19 cellular contexts compared by ENCODE assay signal in genomic region chr4:123312951-123313592, GRCh38.
DNase-seq lines count a peak whose midpoint lies in the region; ATAC-seq and TF ChIP-seq lines count a peak whose summit lies in the region.
"Had no signal": no experiment of that assay in that cellular context is flagged by ENCODE, and none has a peak within 500 bp of the region (broad histone marks: within the 10 kb centered on the region; RNA-seq: fewer than 3 reads in every experiment).

No MANE protein-coding gene starts in this region.

- no TSS peak for BruUV-seq in IMR-90 (replicated peaks; lab: Mats Ljungman, UMichigan)

- no peak overlapping the region for H3K18ac ChIP-seq in IMR-90 (ENCODE audit: low read depth, low read length)

- H3K36me3 Mint-ChIP-seq in brain, result peaks cover 26% of the 10 kb centered on the region
- H3K36me3 Mint-ChIP-seq in stimulated activated effector memory CD8-positive, alpha-beta T cell treated with anti-CD3 and anti-CD28 coated beads, Interleukin-12 subunit alpha, Interleukin-12 subunit beta, amount 100 ng/mL, for 72 hours, result peaks cover 33% of the 10 kb centered on the region

- no peaks in the 10 kb centered on the region for H3K9me3 ChIP-seq in IMR-90 (ENCODE audit: control insufficient read depth, insufficient read depth, low read length)
- H3K9me3 ChIP-seq in lower lobe of right lung, result no peaks in the 10 kb centered on the region
- no peaks in the 10 kb centered on the region for H3K9me3 ChIP-seq in MM.1S (replicated peaks; ENCODE audit: insufficient read depth, low read length)
- H3K9me3 ChIP-seq: BLaER1 treated with 17β-estradiol and CSF1 and Interleukin-3, amounts not matched to agents 10 nM and 100 nM had no signal

- no peaks in the 10 kb centered on the region for H3K9me1 ChIP-seq in IMR-90 (ENCODE audit: insufficient read depth, low read length)

- H3F3A ChIP-seq in MM.1S (ENCODE audit: insufficient read depth, low read length), result no peaks in the 10 kb centered on the region

- H2BK15ac ChIP-seq in IMR-90 (ENCODE audit: low read depth, low read length), result no peak overlapping the region

- no peak overlapping the region for H2BK120ac ChIP-seq in IMR-90 (ENCODE audit: low read depth, low read length)

- H3K79me1 ChIP-seq in IMR-90 (ENCODE audit: low read depth in 1 of 2, low read length in 2 of 2), result no peaks in the 10 kb centered on the region

- H3K9me2 ChIP-seq in MM.1S (replicated peaks; ENCODE audit: insufficient read depth, low read length), result no peaks in the 10 kb centered on the region

- no peaks in the 10 kb centered on the region for H3K79me2 ChIP-seq in MM.1S (ENCODE audit: low read length)

- H3K56ac ChIP-seq in IMR-90 (ENCODE audit: extremely low read depth, insufficient read depth, low read length), result no peak overlapping the region

- no peak overlapping the region for H3K4ac ChIP-seq in IMR-90 (ENCODE audit: low read depth, low read length)

- no peak overlapping the region for H4K8ac ChIP-seq in IMR-90 (ENCODE audit: low read depth in 2 of 2, low read length in 2 of 2)

- H3K4me3 ChIP-seq in IMR-90 (ENCODE audit: insufficient read depth, low read depth, low read length), result no peak overlapping the region
- no peak overlapping the region for H3K4me3 ChIP-seq in lower lobe of right lung
- no peak overlapping the region for H3K4me3 ChIP-seq in H7 (ENCODE audit: insufficient read depth, low read depth, low read length)
- H3K4me3 ChIP-seq in MM.1S (ENCODE audit: low read length), result no peak overlapping the region
- H3K4me3 ChIP-seq: BLaER1 treated with 17β-estradiol and CSF1 and Interleukin-3, amounts not matched to agents 10 nM and 100 nM; SJCRH30 had no signal

- TF ChIP-seq POLR2A in IMR-90 (IDR thresholded peaks at IDR 0.05; ENCODE audit: low read depth, low read length), result no peak

- H3K14ac ChIP-seq in IMR-90 (replicated peaks; ENCODE audit: low read depth, low read length), result no peak overlapping the region

- CTCF ChIA-PET in IMR-90 (lab: Yijun Ruan, JAX), result interaction anchor here (0.8 kb wide), 1 partner anchor 8 kb away, joined by 3 read pairs; no protein-coding TSS in a partner anchor

- peaks cover 0 to 9% (median 2%) of the 10 kb centered on the region in 5 experiments for H3K9me3 Mint-ChIP-seq in brain
- H3K9me3 Mint-ChIP-seq in stimulated activated effector memory CD8-positive, alpha-beta T cell treated with anti-CD3 and anti-CD28 coated beads, Interleukin-12 subunit alpha, Interleukin-12 subunit beta, amount 100 ng/mL, for 72 hours, result no peaks in the 10 kb centered on the region

- 89% methylated on average over 3 of the region's 10 CpGs; no CpG with 5 or more reads in 1 of the 2 experiments for WGBS in IMR-90 (ENCODE audit: extremely low coverage in 2 of 2, insufficient read length in 1 of 2), 2 experiments

- H3K4me3 Mint-ChIP-seq in brain, result peak overlapping the region in 4 of 5 experiments; percentile 1 to 61 (median 51)
- no peak overlapping the region for H3K4me3 Mint-ChIP-seq in stimulated activated effector memory CD8-positive, alpha-beta T cell treated with anti-CD3 and anti-CD28 coated beads, Interleukin-12 subunit alpha, Interleukin-12 subunit beta, amount 100 ng/mL, for 72 hours
- H3K4me3 Mint-ChIP-seq: CD8-positive, alpha-beta memory T cell had no signal

- H3K27ac ChIP-seq in IMR-90 (ENCODE audit: insufficient read depth, low read length) (no peak overlapping the region), lower lobe of right lung (no peak overlapping the region), MM.1S (ENCODE audit: low read length) (no peak overlapping the region)
- H3K27ac ChIP-seq: BLaER1 treated with 17β-estradiol and CSF1 and Interleukin-3, amounts not matched to agents 10 nM and 100 nM; SJCRH30 had no signal

- POLR2A ChIA-PET in IMR-90 (lab: Charles Lee; ENCODE audit: unreplicated experiment), result no interaction called here

- intact Hi-C loops in IMR-90 (cut with micrococcal nuclease), result no loop called here
- intact Hi-C loops in lower lobe of right lung (cut with DNase I), result no loop called here

- H3K23ac ChIP-seq in IMR-90 (ENCODE audit: low read depth, low read length), result no peak overlapping the region

- H3K27me3 ChIP-seq in IMR-90 (ENCODE audit: control insufficient read depth, insufficient read depth, low read length) (no peaks in the 10 kb centered on the region), lower lobe of right lung (ENCODE audit: low read depth) (no peaks in the 10 kb centered on the region), H7 (ENCODE audit: control insufficient read depth, insufficient read depth, low read length) (no peaks in the 10 kb centered on the region), MM.1S (replicated peaks; ENCODE audit: insufficient read depth, low read length) (no peaks in the 10 kb centered on the region)
- H3K27me3 ChIP-seq: BLaER1 treated with 17β-estradiol and CSF1 and Interleukin-3, amounts not matched to agents 10 nM and 100 nM; SJCRH30 had no signal

- H3K36me3 ChIP-seq in IMR-90 (ENCODE audit: control insufficient read depth, insufficient read depth, low read length) (no peaks in the 10 kb centered on the region; the same call in 1 of the 2 replicates), lower lobe of right lung (no peaks in the 10 kb centered on the region), H7 (replicated peaks; ENCODE audit: control insufficient read depth, insufficient read depth, low read length) (no peaks in the 10 kb centered on the region), MM.1S (replicated peaks; ENCODE audit: insufficient read depth, low read length) (no peaks in the 10 kb centered on the region)

- ATAC-seq in IMR-90 (ENCODE audit: low read depth) (no peak), lower lobe of right lung (peak; percentile 21 to 57), omental fat pad (ENCODE audit: low FRiP score) (peak; percentile 88)
- no peak for ATAC-seq in stimulated activated effector memory CD8-positive, alpha-beta T cell treated with anti-CD3 and anti-CD28 coated beads, Interleukin-12 subunit alpha, Interleukin-12 subunit beta, amount 100 ng/mL, for 72 hours
- ATAC-seq: HCT116, Panc1 had no signal

- DNase-seq in IMR-90 (no peak), lower lobe of right lung (no peak), omental fat pad (ENCODE audit: low spot score) (no peak), H7 (no peak), COR-L47 (lab: John Stamatoyannopoulos, UW) (no peak), MM.1S (no peak)
- no peak for DNase-seq in stimulated activated effector memory CD8-positive, alpha-beta T cell treated with anti-CD3 and anti-CD28 coated beads, Interleukin-12 subunit alpha, Interleukin-12 subunit beta, amount 100 ng/mL, for 72 hours (ENCODE audit: low spot score in 2 of 2)
- DNase-seq: CD8-positive, alpha-beta memory T cell; DMS79 treated with DMSO at 0.1 percent for 48 hours; NCI-H1417 treated with DMSO at 0.1 percent for 48 hours; NCI-H2029 treated with DMSO at 0.1 percent for 48 hours; NCI-H2171; NCI-H526 treated with DMSO at 0.1 percent for 48 hours; SJCRH30; SW 1271 had no signal

- peaks cover 20% of the 10 kb centered on the region for H3K27me3 Mint-ChIP-seq in brain
- H3K27me3 Mint-ChIP-seq: CD8-positive, alpha-beta memory T cell had no signal

- H4K20me1 ChIP-seq in IMR-90 (ENCODE audit: insufficient read depth, low read length) (no peaks in the 10 kb centered on the region), MM.1S (ENCODE audit: insufficient read depth, low read length) (no peaks in the 10 kb centered on the region)
- H4K20me1 ChIP-seq: BLaER1 treated with 17β-estradiol and CSF1 and Interleukin-3, amounts not matched to agents 10 nM and 100 nM had no signal

- H2BK5ac ChIP-seq in IMR-90 (ENCODE audit: low read depth, low read length, poor library complexity, severe bottlenecking), result no peak overlapping the region

- H3K27ac Mint-ChIP-seq in brain, result peak overlapping the region in 4 of 5 experiments; percentile 18 to 77 (median 49)
- H3K27ac Mint-ChIP-seq in stimulated activated effector memory CD8-positive, alpha-beta T cell treated with anti-CD3 and anti-CD28 coated beads, Interleukin-12 subunit alpha, Interleukin-12 subunit beta, amount 100 ng/mL, for 72 hours, result no peak overlapping the region
- H3K27ac Mint-ChIP-seq: CD8-positive, alpha-beta memory T cell had no signal

- H3K9ac ChIP-seq in IMR-90 (ENCODE audit: low read depth, low read length) (no peak overlapping the region), MM.1S (ENCODE audit: low read length) (no peak overlapping the region)
- H3K9ac ChIP-seq: BLaER1 treated with 17β-estradiol and CSF1 and Interleukin-3, amounts not matched to agents 10 nM and 100 nM had no signal

- H3K4me2 ChIP-seq in IMR-90 (ENCODE audit: low read depth, low read length) (no peak overlapping the region), MM.1S (ENCODE audit: low read depth, low read length) (no peak overlapping the region)
- H3K4me2 ChIP-seq: BLaER1 treated with 17β-estradiol and CSF1 and Interleukin-3, amounts not matched to agents 10 nM and 100 nM had no signal

- H2BK20ac ChIP-seq in IMR-90 (ENCODE audit: low read depth, low read length), result no peak overlapping the region

- peak overlapping the region; percentile 67 for H2AK9ac ChIP-seq in IMR-90 (replicated peaks; ENCODE audit: low read depth, low read length, poor library complexity)

- dilution Hi-C loops in IMR-90 (cut with HindIII; ENCODE audit: low sequenced_read_pairs, unreplicated experiment), result no loop called here

- H3K4me1 Mint-ChIP-seq in brain, result peaks cover 22% of the 10 kb centered on the region
- no peaks in the 10 kb centered on the region for H3K4me1 Mint-ChIP-seq in stimulated activated effector memory CD8-positive, alpha-beta T cell treated with anti-CD3 and anti-CD28 coated beads, Interleukin-12 subunit alpha, Interleukin-12 subunit beta, amount 100 ng/mL, for 72 hours
- H3K4me1 Mint-ChIP-seq: CD8-positive, alpha-beta memory T cell had no signal

- H2AFZ ChIP-seq in IMR-90 (replicated peaks; ENCODE audit: low read length, poor library complexity), result no peak overlapping the region
- H2AFZ ChIP-seq in MM.1S (ENCODE audit: low read length), result no peak overlapping the region

- in situ Hi-C loops in IMR-90 (cut with MboI; ENCODE audit: low sequenced_read_pairs), result no loop called here

- no peak for TF ChIP-seq CTCF in IMR-90 (conservative IDR thresholded peaks at IDR 0.05; ENCODE audit: low read depth, low read length)
- TF ChIP-seq CTCF in brain (conservative IDR thresholded peaks at IDR 0.05), result no peak
- no peak for TF ChIP-seq CTCF in lower lobe of right lung (IDR thresholded peaks at IDR 0.05)
- TF ChIP-seq CTCF in omental fat pad (IDR thresholded peaks at IDR 0.05), result no peak
- no peak for TF ChIP-seq CTCF in MM.1S (IDR thresholded peaks at IDR 0.05; ENCODE audit: low read length)

- H4K91ac ChIP-seq in IMR-90 (ENCODE audit: insufficient read depth, low read depth, low read length), result no peak overlapping the region

- H2AK5ac ChIP-seq in IMR-90 (ENCODE audit: low read depth, low read length), result no peak overlapping the region

- no peak for TF ChIP-seq RAD21 in IMR-90 (IDR thresholded peaks at IDR 0.05; ENCODE audit: low read length)

- H4K5ac ChIP-seq in IMR-90 (ENCODE audit: low read depth, low read length), result no peak overlapping the region

- H3K4me1 ChIP-seq in IMR-90 (ENCODE audit: control insufficient read depth, insufficient read depth, low read length) (no peaks in the 10 kb centered on the region), lower lobe of right lung (no peaks in the 10 kb centered on the region), MM.1S (ENCODE audit: low read length) (no peaks in the 10 kb centered on the region)
- H3K4me1 ChIP-seq: SJCRH30 had no signal

TF ChIP-seq in IMR-90, 13 proteins besides CTCF, POLR2A, EP300 and RAD21:
- no peak for TF ChIP-seq SMC3 (IDR thresholded peaks at IDR 0.05; ENCODE audit: low read depth, low read length)
TF ChIP-seq in IMR-90: peak in this region for 0.

Comparison
In these comparisons a context has a peak if more than half of its experiments do, and no peak if none do; other contexts are left out.
1. ATAC-seq: peak in lower lobe of right lung (2 of 2) and omental fat pad (single experiment); none in IMR-90 (single experiment) and stimulated activated effector memory CD8-positive, alpha-beta T cell treated with anti-CD3 and anti-CD28 coated beads, Interleukin-12 subunit alpha, Interleukin-12 subunit beta, amount 100 ng/mL, for 72 hours (single experiment).